ENCODE assay signal across 23 cellular contexts in genomic region chr9:129615407-129616285, GRCh38. TPM values are rescaled to one million over a fixed set of nuclear protein-coding genes. Genes with fewer than 3 reads are reported as not detected.
"Had no signal": no experiment of that assay in that cellular context is flagged by ENCODE, and none has a peak within 500 bp of the region (broad histone marks: within the 10 kb centered on the region; RNA-seq: fewer than 3 reads in every experiment).

No MANE protein-coding gene starts in this region.

- H3K36me3 ChIP-seq: pancreas, stomach, thoracic aorta, transverse colon had no signal

- H3K27me3 ChIP-seq: pancreas had no signal

- H3K9me3 ChIP-seq: pancreas, stomach, thoracic aorta, transverse colon had no signal

- ATAC-seq: foreskin keratinocyte, natural killer cell, pancreas, sciatic nerve had no signal

- FAIRE-seq: endothelial cell of umbilical vein, keratinocyte, pancreas, urothelium cell line had no signal

- H3K27ac ChIP-seq: coronary artery, foreskin keratinocyte, pancreas, stomach, thoracic aorta, transverse colon had no signal

- H3K4me3 ChIP-seq: coronary artery, pancreas, stomach, thoracic aorta, transverse colon had no signal

- DNase-seq: effector CD4-positive, alpha-beta T cell; endodermal cell; erythroblast; foreskin keratinocyte; immature natural killer cell; mammary epithelial cell; natural killer cell; nucleus accumbens; pancreas; stimulated activated CD4-positive, alpha-beta T cell treated with anti-CD3 and anti-CD28 coated beads, Interleukin-2, amount 100 ng/mL, for 24 hours; stimulated activated naive CD4-positive, alpha-beta T cell; stomach; transverse colon had no signal

RNA-seq across cellular contexts. Expression of gene C9orf50, which starts 5.3 kb away (rescaled TPM):
- total RNA-seq: dermis microvascular lymphatic vessel endothelial cell, endodermal cell, endothelial cell of umbilical vein, foreskin keratinocyte, lower leg skin, mammary epithelial cell, myocyte, natural killer cell, pancreas, skeletal muscle tissue, stomach, thoracic aorta, transverse colon had no signal
- polyA plus RNA-seq: endothelial cell of umbilical vein, foreskin keratinocyte, immature natural killer cell, keratinocyte, mammary epithelial cell, pancreas had no signal

RNA-seq across cellular contexts. Expression of gene PRRX2, which starts 49.8 kb away (rescaled TPM):
- total RNA-seq: foreskin keratinocyte, myocyte, natural killer cell had no signal
- polyA plus RNA-seq: keratinocyte, mammary epithelial cell had no signal
